8 cellular contexts compared by ENCODE assay signal in the genomic region with DNA sequence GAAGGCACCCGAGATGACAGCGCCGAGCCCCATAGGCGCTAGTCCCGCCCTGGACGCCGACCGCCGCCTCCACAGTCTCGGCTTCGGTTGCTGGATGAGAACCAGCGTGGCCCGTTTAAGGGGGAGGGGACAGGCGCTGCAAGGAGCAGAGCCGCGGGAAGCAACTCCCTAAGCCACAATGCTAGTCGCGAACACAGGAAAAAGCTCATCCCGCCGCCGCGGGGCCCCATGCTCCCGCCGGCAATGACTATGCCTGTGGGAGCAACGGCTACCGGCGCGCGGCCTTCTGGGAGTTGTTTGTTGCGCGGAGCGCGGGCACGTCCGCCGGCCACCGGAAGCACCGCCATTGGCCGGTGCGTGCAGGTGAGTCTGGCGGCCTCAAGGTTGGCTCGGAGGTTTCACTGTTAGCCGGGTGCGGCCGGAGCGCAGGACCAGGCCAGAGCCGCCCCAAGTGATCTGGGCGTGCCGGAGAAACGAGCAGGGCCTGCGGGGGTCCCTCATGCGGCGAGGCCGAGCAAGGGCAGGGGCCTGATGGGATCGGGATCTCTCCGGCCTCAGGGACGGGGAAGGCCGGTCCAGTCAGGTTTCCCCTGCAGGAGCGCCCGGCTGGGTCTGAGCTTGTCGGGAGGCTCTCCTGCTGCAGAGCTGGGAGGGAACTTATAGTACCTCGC. TPM values are rescaled to one million over a fixed set of nuclear protein-coding genes. Genes with fewer than 3 reads are reported as not detected.
DNase-seq lines count a peak whose midpoint lies in the region; ATAC-seq and TF ChIP-seq lines count a peak whose summit lies in the region.

A gene (plus strand): TSS at position 331 of the 671 bp plus-strand sequence. CDS start 15,110 bp downstream, outside the sequence.

- peak; percentile 87 for DNase-seq in A673 (ENCODE audit: low spot score)
- DNase-seq in NCI-H510A (lab: John Stamatoyannopoulos, UW): peak; percentile 75
- peak; percentile 77 to 85 for DNase-seq in activated CD4-positive, alpha-beta T cell treated with anti-CD3 and anti-CD28 coated beads, Interleukin-2, amount 50 U/mL, for 48 hours
- peak; percentile 84 for DNase-seq in ecto neural progenitor cell (ENCODE audit: low spot score)
- DNase-seq in lower lobe of right lung: peak; percentile 87
- peak; percentile 58 to 70 for DNase-seq in stimulated activated CD4-positive, alpha-beta T cell treated with anti-CD3 and anti-CD28 coated beads, Interleukin-4, amount 100 ng/mL, for 48 hours (ENCODE audit: low read depth in 2 of 2)

- intact Hi-C loops in A673 (cut with micrococcal nuclease; ENCODE audit: unreplicated experiment): loop anchor here (2.0 kb wide), 1 partner anchor 50 kb away; a partner anchor contains a TSS
- intact Hi-C loops in lower lobe of right lung (cut with DNase I): no loop called here

- H3K27me3 ChIP-seq in A673 (replicated peaks; ENCODE audit: insufficient read depth, low read depth, low read length, poor library complexity): no peaks in the 10 kb centered on the region
- no peaks in the 10 kb centered on the region for H3K27me3 ChIP-seq in lower lobe of right lung (ENCODE audit: low read depth)

- peaks cover 42% of the 10 kb centered on the region for H3K36me3 ChIP-seq in A673 (ENCODE audit: insufficient read depth, low read length, poor library complexity, severe bottlenecking)
- H3K36me3 ChIP-seq in lower lobe of right lung: peaks cover 39% of the 10 kb centered on the region

- no peaks in the 10 kb centered on the region for H3K9me3 ChIP-seq in A673 (ENCODE audit: low read depth, low read length, poor library complexity, severe bottlenecking)
- peaks cover 53% of the 10 kb centered on the region for H3K9me3 ChIP-seq in lower lobe of right lung

- TF ChIP-seq CTCF in A673 (conservative IDR thresholded peaks at IDR 0.05; ENCODE audit: low read depth, low read length): no peak; the same call in 1 of the 2 replicates
- no peak for TF ChIP-seq CTCF in lower lobe of right lung (IDR thresholded peaks at IDR 0.05)

- CTCF ChIA-PET in A673 (lab: Charles Lee): interaction anchor here (0.7 kb wide), 1 partner anchor 46 kb away, joined by 3 read pairs; a partner anchor contains a TSS

- peak within 1 kb of the TSS; percentile 84 for H3K27ac ChIP-seq in A673 (ENCODE audit: low read depth, low read length, poor library complexity, severe bottlenecking)
- peak within 1 kb of the TSS; percentile 79 for H3K27ac ChIP-seq in lower lobe of right lung

- H3K4me3 ChIP-seq in A673 (ENCODE audit: low read depth, low read length, poor library complexity, severe bottlenecking) (peak within 1 kb of the TSS; percentile 76), lower lobe of right lung (peak within 1 kb of the TSS; percentile 93)

- peak; percentile 94 for TF ChIP-seq POLR2A in GM18526 (IDR thresholded peaks at IDR 0.05; ENCODE audit: extremely low read depth, insufficient read length)

- H3K4me1 ChIP-seq in A673 (ENCODE audit: insufficient read depth, low read length, poor library complexity, severe bottlenecking) (peaks cover 3% of the 10 kb centered on the region), lower lobe of right lung (peaks cover 14% of the 10 kb centered on the region)

- BruUV-seq in A673 (replicated peaks; lab: Mats Ljungman, UMichigan): no TSS peak

- ATAC-seq in HG03139 (IDR thresholded peaks at IDR 0.05; ENCODE audit: unreplicated experiment): peak; percentile 86
- peak; percentile 96 to 99 for ATAC-seq in lower lobe of right lung

- POLR2A ChIA-PET in A673 (lab: Charles Lee; ENCODE audit: low non-redundant PET): no interaction called here

RNA-seq across cellular contexts. Expression of the gene that starts here (rescaled TPM):
- total RNA-seq in A673 (2021) (44.8 and 50.5 TPM in 2 replicates), lower lobe of right lung (22.6 TPM)

Comparison
In these comparisons a context has a peak if more than half of its experiments do, and no peak if none do; other contexts are left out.
1. Peak in every context shown above with its lines: DNase-seq, ATAC-seq, H3K4me3 ChIP-seq and H3K27ac ChIP-seq.